Comparison of ENCODE assay signal across 22 cellular contexts in genomic region chr3:60920519-60920918, GRCh38.
"Had no signal": no experiment of that assay in that cellular context is flagged by ENCODE, and none has a peak within 500 bp of the region (broad histone marks: within the 10 kb centered on the region; RNA-seq: fewer than 3 reads in every experiment).

No MANE protein-coding gene starts in this region.

- ATAC-seq: gastrocnemius medialis; heart right ventricle; naive thymus-derived CD4-positive, alpha-beta T cell; stimulated activated memory B cell treated with anti-CD40 and anti-IgM and Interleukin-4, amounts not matched to agents 10 μg/mL and 1 μg/mL and 100 μg/mL, for 72 hours; stimulated activated naive CD8-positive, alpha-beta T cell treated with anti-CD3 and anti-CD28 coated beads, Interleukin-15, amount 100 ng/mL, for 72 hours; upper lobe of right lung had no signal

- FAIRE-seq: islet of Langerhans had no signal

- H3K27me3 ChIP-seq: dorsolateral prefrontal cortex, gastrocnemius medialis, heart right ventricle, right atrium auricular region, spleen, testis, tibial nerve, upper lobe of right lung, vagina had no signal

- H3K9me3 ChIP-seq: gastrocnemius medialis, heart right ventricle, right atrium auricular region, testis, upper lobe of right lung, vagina had no signal

- H3K4me3 ChIP-seq: dorsolateral prefrontal cortex, gastrocnemius medialis, heart right ventricle, right atrium auricular region, spleen, testis, tibial nerve, upper lobe of right lung, vagina had no signal

- DNase-seq: cortex of kidney; dorsolateral prefrontal cortex; effector CD8-positive, alpha-beta T cell; gastrocnemius medialis; heart right ventricle; hypothalamus; kidney glomerular epithelial cell; naive thymus-derived CD4-positive, alpha-beta T cell; nephron progenitor cell; posterior cingulate gyrus; spleen; stimulated activated CD4-positive, alpha-beta T cell treated with anti-CD3 and anti-CD28 coated beads, Interleukin-15, amount 100 ng/mL, for 24 hours; stimulated activated CD4-positive, alpha-beta T cell treated with anti-CD3 and anti-CD28 coated beads, Interleukin-1b, Interleukin-23, amount 100 ng/mL, for 48 hours; stimulated activated CD4-positive, alpha-beta T cell treated with anti-CD3 and anti-CD28 coated beads, Interleukin-4, amount 100 ng/mL, for 24 hours; stimulated activated naive CD8-positive, alpha-beta T cell treated with anti-CD3 and anti-CD28 coated beads, Interleukin-15, amount 100 ng/mL, for 72 hours; testis; upper lobe of right lung had no signal

- H3K27ac ChIP-seq: dorsolateral prefrontal cortex, gastrocnemius medialis, heart right ventricle, right atrium auricular region, spleen, testis, tibial nerve, upper lobe of right lung, vagina had no signal

- H3K4me1 ChIP-seq: gastrocnemius medialis, right atrium auricular region, spleen, testis, upper lobe of right lung, vagina had no signal

- H3K36me3 ChIP-seq: gastrocnemius medialis, heart right ventricle, right atrium auricular region, spleen, tibial nerve, upper lobe of right lung, vagina had no signal
